In genomic region chr11:46290021-46290420, GRCh38 we compare ENCODE assay signal across 17 cellular contexts. TPM values are rescaled to one million over a fixed set of nuclear protein-coding genes. Genes with fewer than 3 reads are reported as not detected.
A peak's percentile ranks its signal among the peaks of the same experiment; 100 is the strongest.
DNase-seq lines count a peak whose midpoint lies in the region; TF ChIP-seq lines count a peak whose summit lies in the region.
"Had no signal": no experiment of that assay in that cellular context is flagged by ENCODE, and none has a peak within 500 bp of the region (broad histone marks: within the 10 kb centered on the region; RNA-seq: fewer than 3 reads in every experiment).

No MANE protein-coding gene starts in this region.

- peaks cover 53% of the 10 kb centered on the region for H3K4me1 ChIP-seq in HUES6 (ENCODE audit: control insufficient read depth, insufficient read depth, low read length)
- H3K4me1 ChIP-seq in transverse colon, result peaks cover 12 to 62% (median 37%) of the 10 kb centered on the region in 4 donors

- no peak for TF ChIP-seq EP300 in transverse colon (IDR thresholded peaks at IDR 0.05; ENCODE audit: low read depth)

- no peak for DNase-seq in brain microvascular endothelial cell
- DNase-seq in transverse colon, result no peak
- no peak for DNase-seq in retina
- no peak for DNase-seq in mesenteric fat pad (ENCODE audit: low spot score)
- DNase-seq in NK-92 treated with Interleukin-12 subunit alpha and Interleukin-12 subunit beta, amount 100 ng/mL, for 24 hours (lab: John Stamatoyannopoulos, UW), result no peak
- DNase-seq: activated CD4-positive, alpha-beta T cell treated with anti-CD3 and anti-CD28 coated beads for 36 hours; activated naive CD8-positive, alpha-beta T cell treated with anti-CD3 and anti-CD28 coated beads for 36 hours; cerebellar nuclear complex; MM.1S; NCI-H2081 treated with DMSO at 0.1 percent for 48 hours; NCI-H748 treated with DMSO at 0.1 percent for 48 hours; stimulated activated CD4-positive, alpha-beta T cell treated with anti-CD3 and anti-CD28 coated beads, Interleukin-12 subunit alpha, Interleukin-12 subunit beta, amount 100 ng/mL, for 4 hours had no signal

- no peaks in the 10 kb centered on the region for H3K36me3 Mint-ChIP-seq in nephron (ENCODE audit: low read depth)
- H3K36me3 Mint-ChIP-seq: activated naive CD8-positive, alpha-beta T cell treated with anti-CD3 and anti-CD28 coated beads for 36 hours had no signal

- in situ Hi-C loops in brain microvascular endothelial cell (cut with HindIII; ENCODE audit: low pct_ligation_motif_present, low sequenced_read_pairs) (no loop called here), transverse colon (cut with MboI; ENCODE audit: low pct_ligation_motif_present in 1 of 4, low pct_unique_long_range_greater_than_20kb in 1 of 4, low sequenced_read_pairs in 3 of 4) (no loop called here)

- peak overlapping the region; percentile 98 to 99 (median 98) for H3K27ac Mint-ChIP-seq in nephron
- H3K27ac Mint-ChIP-seq: activated CD4-positive, alpha-beta T cell treated with anti-CD3 and anti-CD28 coated beads for 36 hours; activated naive CD8-positive, alpha-beta T cell treated with anti-CD3 and anti-CD28 coated beads for 36 hours had no signal

- H3K27ac ChIP-seq in HUES6 (ENCODE audit: low read depth, low read length) (peak overlapping the region; percentile 30; the same call in 1 of the 2 replicates), brain microvascular endothelial cell (peak overlapping the region; percentile 1), transverse colon (peak overlapping the region; percentile 26 to 73 (median 68))
- H3K27ac ChIP-seq: epithelial cell of prostate, neutrophil had no signal

- intact Hi-C loops in transverse colon (cut with DNase I; ENCODE audit: low total_unique reads), result no loop called here

- 75% methylated on average over 2 of the region's 2 CpGs; no CpG with 5 or more reads in 1 of the 2 donors for WGBS in transverse colon (ENCODE audit: low coverage in 1 of 2), 2 donors

- H3K4me3 Mint-ChIP-seq in nephron, result peak overlapping the region; percentile 62 to 77 (median 74)
- H3K4me3 Mint-ChIP-seq: activated CD4-positive, alpha-beta T cell treated with anti-CD3 and anti-CD28 coated beads for 36 hours; activated naive CD8-positive, alpha-beta T cell treated with anti-CD3 and anti-CD28 coated beads for 36 hours had no signal

- TF ChIP-seq CTCF in brain microvascular endothelial cell (IDR thresholded peaks at IDR 0.05; ENCODE audit: low read depth, low read length, missing control alignments), result no peak
- no peak for TF ChIP-seq CTCF in nephron (IDR thresholded peaks at IDR 0.05; ENCODE audit: unreplicated experiment in 3 of 3)
- TF ChIP-seq CTCF in transverse colon (IDR thresholded peaks at IDR 0.05), result no peak

- peaks cover 3% of the 10 kb centered on the region for H3K27me3 Mint-ChIP-seq in nephron (ENCODE audit: low read depth)
- H3K27me3 Mint-ChIP-seq: activated CD4-positive, alpha-beta T cell treated with anti-CD3 and anti-CD28 coated beads for 36 hours; activated naive CD8-positive, alpha-beta T cell treated with anti-CD3 and anti-CD28 coated beads for 36 hours had no signal

- H3K36me3 ChIP-seq in HUES6 (ENCODE audit: control insufficient read depth, insufficient read depth, low read length), result no peaks in the 10 kb centered on the region
- peaks cover 14% of the 10 kb centered on the region for H3K36me3 ChIP-seq in brain microvascular endothelial cell (replicated peaks)
- H3K36me3 ChIP-seq in transverse colon, result no peaks in the 10 kb centered on the region
- H3K36me3 ChIP-seq: heart left ventricle, neutrophil had no signal

- no peak for TF ChIP-seq POLR2A in transverse colon (IDR thresholded peaks at IDR 0.05)

- H3K4me1 Mint-ChIP-seq in nephron, result peaks cover 60% of the 10 kb centered on the region
- H3K4me1 Mint-ChIP-seq: activated naive CD8-positive, alpha-beta T cell treated with anti-CD3 and anti-CD28 coated beads for 36 hours had no signal

- H3K9me3 Mint-ChIP-seq in nephron, result no peaks in the 10 kb centered on the region
- H3K9me3 Mint-ChIP-seq: activated naive CD8-positive, alpha-beta T cell treated with anti-CD3 and anti-CD28 coated beads for 36 hours had no signal

- H3K9me3 ChIP-seq in HUES6 (ENCODE audit: control insufficient read depth, insufficient read depth, low read depth, low read length) (no peaks in the 10 kb centered on the region), transverse colon (no peaks in the 10 kb centered on the region)
- H3K9me3 ChIP-seq: heart left ventricle, neutrophil had no signal

- no peaks in the 10 kb centered on the region for H3K27me3 ChIP-seq in HUES6 (ENCODE audit: control insufficient read depth, insufficient read depth, low read length)
- H3K27me3 ChIP-seq in brain microvascular endothelial cell (replicated peaks), result no peaks in the 10 kb centered on the region
- no peaks in the 10 kb centered on the region for H3K27me3 ChIP-seq in transverse colon

- H3K4me3 ChIP-seq in HUES6 (ENCODE audit: low read depth, low read length), result peak overlapping the region; percentile 18; the same call in 1 of the 2 replicates
- no peak overlapping the region for H3K4me3 ChIP-seq in brain microvascular endothelial cell (ENCODE audit: low read depth, low read length)
- H3K4me3 ChIP-seq in transverse colon, result no peak overlapping the region
- H3K4me3 ChIP-seq: heart left ventricle had no signal

- peak overlapping the region; percentile 52 for H3K9ac ChIP-seq in HUES6 (ENCODE audit: low read length)

RNA-seq across cellular contexts. Expression of gene CREB3L1, which starts 12.6 kb away (rescaled TPM):
- 10 to 100 TPM; 35.8 to 50.7 (median 41.6) TPM for total RNA-seq in transverse colon
- 8.4 TPM for total RNA-seq in mesenteric fat pad

RNA-seq across cellular contexts. Expression of gene DGKZ, which starts 57.2 kb away (rescaled TPM):
- total RNA-seq in transverse colon, result 100 to 1,000 TPM in 1 of 4 donors, 10 to 100 TPM in 3; 56.4 to 105 (median 67.7) TPM
- 54.3 TPM for total RNA-seq in mesenteric fat pad

Comparison
In these comparisons a context has a peak if more than half of its experiments do, and no peak if none do; other contexts are left out.
1. H3K27ac ChIP-seq: peak in every context shown above with its lines; median percentile 68 in transverse colon; 30 in HUES6; 1 in brain microvascular endothelial cell.